ENCODE assay signal across 11 cellular contexts in the genomic region with DNA sequence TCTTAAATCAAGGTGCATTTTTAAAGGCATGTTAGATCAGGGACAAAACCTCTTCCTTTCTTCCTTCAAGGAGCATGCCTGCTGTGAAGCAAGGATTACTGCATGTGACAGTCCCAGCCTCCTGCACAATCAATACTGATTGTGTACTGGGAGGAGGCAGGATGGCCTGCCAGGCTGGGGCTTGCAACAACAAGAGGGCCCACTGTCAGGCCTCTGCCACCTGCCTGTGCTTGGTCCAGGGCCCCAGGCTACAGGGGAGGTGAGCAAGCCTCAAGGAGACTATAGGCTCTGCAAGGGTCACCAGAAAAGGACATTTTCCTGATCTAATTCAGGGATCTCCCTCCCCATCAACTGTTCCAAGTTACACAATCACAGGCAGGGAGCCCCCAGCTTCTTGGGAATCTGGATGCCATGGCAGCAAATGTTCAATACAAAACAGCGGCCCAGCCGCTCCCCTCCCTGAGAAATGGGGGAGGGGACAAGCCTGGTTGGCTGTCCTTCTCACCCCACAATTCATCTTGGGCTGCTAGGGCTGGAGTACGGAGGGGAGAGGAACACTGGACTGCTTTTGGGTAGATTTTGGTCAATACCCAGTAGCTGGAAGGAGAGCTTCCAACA.
DNase-seq lines count a peak whose midpoint lies in the region; ATAC-seq and TF ChIP-seq lines count a peak whose summit lies in the region.
"Had no signal": no experiment of that assay in that cellular context is flagged by ENCODE, and none has a peak within 500 bp of the region (broad histone marks: within the 10 kb centered on the region; RNA-seq: fewer than 3 reads in every experiment).

No MANE protein-coding gene starts in this region.

- H3K27ac Mint-ChIP-seq in activated CD8-positive, alpha-beta T cell treated with anti-CD3 and anti-CD28 coated beads, Interleukin-2, amount 10 ng/mL, durations not matched to agents 7 days and 5 days: peak overlapping the region; percentile 36
- H3K27ac Mint-ChIP-seq in activated CD8-positive, alpha-beta T cell treated with anti-CD3 and anti-CD28 coated beads for 36 hours: no peak overlapping the region
- H3K27ac Mint-ChIP-seq in naive thymus-derived CD4-positive, alpha-beta T cell: peak overlapping the region in 8 of 9 donors; percentile 22 to 81 (median 64)

- peak overlapping the region; percentile 8 for H3K27ac ChIP-seq in naive thymus-derived CD4-positive, alpha-beta T cell (ENCODE audit: low read depth, low read length)
- H3K27ac ChIP-seq in uterus: peak overlapping the region; percentile 83 to 88

- peaks cover 0 to 27% of the 10 kb centered on the region in 2 donors for H3K4me1 ChIP-seq in naive thymus-derived CD4-positive, alpha-beta T cell (ENCODE audit: control insufficient read depth in 2 of 2, insufficient read depth in 2 of 2, low read length in 2 of 2)
- H3K4me1 ChIP-seq in uterus: peaks cover 22 to 53% of the 10 kb centered on the region in 2 donors

- no peaks in the 10 kb centered on the region for H3K27me3 ChIP-seq in naive thymus-derived CD4-positive, alpha-beta T cell (ENCODE audit: control insufficient read depth in 2 of 2, insufficient read depth in 2 of 2, low read length in 2 of 2)
- H3K27me3 ChIP-seq in uterus: no peaks in the 10 kb centered on the region

- H3K9me3 ChIP-seq in naive thymus-derived CD4-positive, alpha-beta T cell (ENCODE audit: control insufficient read depth in 2 of 3, low read length in 3 of 3): no peaks in the 10 kb centered on the region
- H3K9me3 ChIP-seq in uterus: no peaks in the 10 kb centered on the region

- H3K27me3 Mint-ChIP-seq in activated CD8-positive, alpha-beta T cell treated with anti-CD3 and anti-CD28 coated beads, Interleukin-2, amount 10 ng/mL, durations not matched to agents 7 days and 5 days (ENCODE audit: low read depth): no peaks in the 10 kb centered on the region
- H3K27me3 Mint-ChIP-seq in activated CD8-positive, alpha-beta T cell treated with anti-CD3 and anti-CD28 coated beads for 36 hours: no peaks in the 10 kb centered on the region
- no peaks in the 10 kb centered on the region for H3K27me3 Mint-ChIP-seq in naive thymus-derived CD4-positive, alpha-beta T cell

- no peak for TF ChIP-seq CTCF in activated CD8-positive, alpha-beta T cell treated with anti-CD3 and anti-CD28 coated beads for 36 hours (IDR thresholded peaks at IDR 0.05)
- TF ChIP-seq CTCF in epithelial cell of esophagus (IDR thresholded peaks at IDR 0.05; ENCODE audit: insufficient read depth, low read depth, low read length, missing control alignments) (no peak), uterus (IDR thresholded peaks at IDR 0.05) (no peak)

- intact Hi-C loops in activated CD8-positive, alpha-beta T cell treated with anti-CD3 and anti-CD28 coated beads for 36 hours (cut with micrococcal nuclease): no loop called here
- intact Hi-C loops in naive thymus-derived CD4-positive, alpha-beta T cell (cut with micrococcal nuclease): loop anchor here in 1 of 2 donors (5.0 kb wide), 1 partner anchor 58 kb away; no protein-coding TSS in a partner anchor
- intact Hi-C loops in uterus (cut with DNase I; ENCODE audit: low total_unique reads): loop anchor here (10.0 kb wide), 1 partner anchor 55 kb away; no protein-coding TSS in a partner anchor

- peaks cover 2% of the 10 kb centered on the region for H3K36me3 Mint-ChIP-seq in activated CD8-positive, alpha-beta T cell treated with anti-CD3 and anti-CD28 coated beads, Interleukin-2, amount 10 ng/mL, durations not matched to agents 7 days and 5 days (ENCODE audit: low read depth)
- no peaks in the 10 kb centered on the region for H3K36me3 Mint-ChIP-seq in activated CD8-positive, alpha-beta T cell treated with anti-CD3 and anti-CD28 coated beads for 36 hours (ENCODE audit: low read depth)
- peaks cover 0 to 3% (median 0%) of the 10 kb centered on the region in 5 donors for H3K36me3 Mint-ChIP-seq in naive thymus-derived CD4-positive, alpha-beta T cell

- peaks cover 21% of the 10 kb centered on the region for H3K4me1 Mint-ChIP-seq in activated CD8-positive, alpha-beta T cell treated with anti-CD3 and anti-CD28 coated beads, Interleukin-2, amount 10 ng/mL, durations not matched to agents 7 days and 5 days (ENCODE audit: low read depth)
- peaks cover 62% of the 10 kb centered on the region for H3K4me1 Mint-ChIP-seq in activated CD8-positive, alpha-beta T cell treated with anti-CD3 and anti-CD28 coated beads for 36 hours (ENCODE audit: low read depth)
- peaks cover 31 to 96% (median 92%) of the 10 kb centered on the region in 7 donors for H3K4me1 Mint-ChIP-seq in naive thymus-derived CD4-positive, alpha-beta T cell

- CTCF ChIA-PET in activated CD8-positive, alpha-beta T cell treated with anti-CD3 and anti-CD28 coated beads, Interleukin-2, amount 10 ng/mL, durations not matched to agents 7 days and 5 days (lab: Charles Lee): no interaction called here
- CTCF ChIA-PET in activated CD8-positive, alpha-beta T cell treated with anti-CD3 and anti-CD28 coated beads for 36 hours (lab: Charles Lee): no interaction called here
- CTCF ChIA-PET in naive thymus-derived CD4-positive, alpha-beta T cell (lab: Charles Lee): no interaction called here

- no peak for TF ChIP-seq POLR2A in uterus (IDR thresholded peaks at IDR 0.05)

- H3K4me3 ChIP-seq in epithelial cell of esophagus (ENCODE audit: low read length) (no peak overlapping the region), uterus (no peak overlapping the region)
- no peak overlapping the region for H3K4me3 ChIP-seq in naive thymus-derived CD4-positive, alpha-beta T cell (ENCODE audit: low read length)

- ATAC-seq in activated CD8-positive, alpha-beta T cell treated with anti-CD3 and anti-CD28 coated beads, Interleukin-2, amount 10 ng/mL, durations not matched to agents 7 days and 5 days: no peak
- no peak for ATAC-seq in activated CD8-positive, alpha-beta T cell treated with anti-CD3 and anti-CD28 coated beads for 36 hours
- no peak for ATAC-seq in naive thymus-derived CD4-positive, alpha-beta T cell
- no peak for ATAC-seq in GM18861 (IDR thresholded peaks at IDR 0.05; ENCODE audit: unreplicated experiment)
- ATAC-seq in GM21576 (IDR thresholded peaks at IDR 0.05; ENCODE audit: unreplicated experiment): no peak

- POLR2A ChIA-PET in activated CD8-positive, alpha-beta T cell treated with anti-CD3 and anti-CD28 coated beads, Interleukin-2, amount 10 ng/mL, durations not matched to agents 7 days and 5 days (lab: Charles Lee): no interaction called here
- POLR2A ChIA-PET in activated CD8-positive, alpha-beta T cell treated with anti-CD3 and anti-CD28 coated beads for 36 hours (lab: Charles Lee): no interaction called here
- POLR2A ChIA-PET in naive thymus-derived CD4-positive, alpha-beta T cell (lab: Charles Lee): no interaction called here

- peaks cover 0 to 1% (median 0%) of the 10 kb centered on the region in 3 experiments for H3K36me3 ChIP-seq in naive thymus-derived CD4-positive, alpha-beta T cell (ENCODE audit: control insufficient read depth in 2 of 3, insufficient read depth in 3 of 3, low read length in 3 of 3)
- H3K36me3 ChIP-seq in uterus: no peaks in the 10 kb centered on the region

- no peak overlapping the region for H3K4me3 Mint-ChIP-seq in activated CD8-positive, alpha-beta T cell treated with anti-CD3 and anti-CD28 coated beads, Interleukin-2, amount 10 ng/mL, durations not matched to agents 7 days and 5 days
- no peak overlapping the region for H3K4me3 Mint-ChIP-seq in activated CD8-positive, alpha-beta T cell treated with anti-CD3 and anti-CD28 coated beads for 36 hours
- no peak overlapping the region for H3K4me3 Mint-ChIP-seq in naive thymus-derived CD4-positive, alpha-beta T cell

- DNase-seq in activated CD8-positive, alpha-beta T cell treated with anti-CD3 and anti-CD28 coated beads, Interleukin-2, amount 10 ng/mL, durations not matched to agents 7 days and 5 days: no peak
- no peak for DNase-seq in activated CD8-positive, alpha-beta T cell treated with anti-CD3 and anti-CD28 coated beads for 36 hours
- DNase-seq in epithelial cell of esophagus (ENCODE audit: low read depth): peak; percentile 20
- no peak for DNase-seq in naive thymus-derived CD4-positive, alpha-beta T cell
- DNase-seq in uterus: peak in 1 of 2 donors; percentile 62
- DNase-seq in DMS 273 treated with DMSO at 0.1 percent for 48 hours (lab: John Stamatoyannopoulos, UW): no peak
- DNase-seq: activated naive CD4-positive, alpha-beta T cell treated with anti-CD3 and anti-CD28 coated beads, Interleukin-2, amount 50 U/mL, for 16 hours; stimulated activated CD4-positive, alpha-beta T cell treated with anti-CD3 and anti-CD28 coated beads, Interleukin-12 subunit alpha, Interleukin-12 subunit beta, amount 100 ng/mL, for 4 hours; T1000 had no signal

- no peaks in the 10 kb centered on the region for H3K9me3 Mint-ChIP-seq in activated CD8-positive, alpha-beta T cell treated with anti-CD3 and anti-CD28 coated beads, Interleukin-2, amount 10 ng/mL, durations not matched to agents 7 days and 5 days (ENCODE audit: insufficient read depth)
- no peaks in the 10 kb centered on the region for H3K9me3 Mint-ChIP-seq in activated CD8-positive, alpha-beta T cell treated with anti-CD3 and anti-CD28 coated beads for 36 hours
- H3K9me3 Mint-ChIP-seq in naive thymus-derived CD4-positive, alpha-beta T cell: no peaks in the 10 kb centered on the region
